ENCODE assay signal across 8 cellular contexts in the genomic region with DNA sequence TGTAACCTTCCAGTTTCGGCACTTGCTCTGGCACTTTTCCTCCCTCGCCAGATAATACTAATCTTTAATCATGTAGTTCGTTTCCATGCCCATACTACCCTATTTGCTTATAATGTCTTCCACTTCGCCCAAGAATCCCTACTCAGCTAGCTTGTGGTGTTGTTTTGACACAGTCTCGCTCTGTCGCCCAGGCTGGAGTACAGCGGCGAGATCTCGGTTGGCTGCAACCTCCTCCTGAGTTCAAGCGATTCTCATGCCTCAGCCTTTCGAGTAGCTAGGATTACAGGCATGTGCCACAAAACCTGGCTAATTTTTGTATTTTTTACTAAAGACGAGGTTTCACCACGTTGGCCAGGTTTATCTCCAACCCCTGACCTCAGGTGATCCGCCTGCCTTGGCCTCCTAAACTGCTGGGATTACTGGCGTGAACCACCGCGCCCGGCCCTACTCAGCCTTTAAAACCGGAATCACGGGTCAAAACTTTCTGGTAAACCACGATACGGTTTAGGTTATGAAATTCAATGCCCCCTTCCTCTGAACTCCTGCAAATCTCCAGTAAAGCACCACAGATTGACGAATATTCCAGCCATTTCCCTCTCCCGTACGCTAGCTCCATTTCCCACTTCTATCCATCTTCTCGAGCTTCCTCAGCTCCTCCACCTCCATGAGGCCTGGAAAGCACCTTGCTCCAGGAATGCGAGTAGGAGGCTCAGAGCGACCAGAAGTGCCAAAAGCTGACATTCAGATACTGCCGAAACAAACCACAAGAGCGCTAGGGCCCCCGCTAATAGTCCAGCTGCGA. TPM values are rescaled to one million over a fixed set of nuclear protein-coding genes. Genes with fewer than 3 reads are reported as not detected.
DNase-seq lines count a peak whose midpoint lies in the region; ATAC-seq, FAIRE-seq and TF ChIP-seq lines count a peak whose summit lies in the region.

No MANE protein-coding gene starts in this region.

- CTCF ChIA-PET in activated B cell treated with CpG ODN at 0.5 μM for 24 hours (lab: Charles Lee): interaction anchor here (0.6 to 2.9 kb wide), 6 partner anchors 16 to 204 kb away, joined by 3 to 16 read pairs (median 4); no protein-coding TSS in a partner anchor

- H3K9me3 ChIP-seq in right cardiac atrium (ENCODE audit: control insufficient read depth, low read length): no peaks in the 10 kb centered on the region
- no peaks in the 10 kb centered on the region for H3K9me3 ChIP-seq in small intestine (ENCODE audit: control insufficient read depth, low read depth)

- intact Hi-C loops in activated B cell treated with CpG ODN at 0.5 μM for 24 hours (cut with micrococcal nuclease): loop anchor here (1.0 to 2.0 kb wide), 9 partner anchors 15 to 423 kb away; partner anchors contain the start of genes C15orf62, DNAJC17, INO80 and KNL1
- intact Hi-C loops in right cardiac atrium (cut with DNase I): loop anchor here in 1 of 4 donors (10.0 kb wide), 1 partner anchor 201 kb away; the partner anchor contains the start of gene VPS18

- 30% methylated on average over 32 of the region's 32 CpGs for WGBS in right cardiac atrium
- WGBS in small intestine, 3 donors: 25 to 27% (median 26%) methylated on average over 32 of the region's 32 CpGs

- H3K4me1 Mint-ChIP-seq in activated B cell treated with CpG ODN at 0.5 μM for 24 hours: peaks cover 25% of the 10 kb centered on the region

- no peaks in the 10 kb centered on the region for H3K27me3 ChIP-seq in right cardiac atrium (ENCODE audit: control insufficient read depth, insufficient read depth)
- no peaks in the 10 kb centered on the region for H3K27me3 ChIP-seq in small intestine (ENCODE audit: control insufficient read depth in 2 of 2, insufficient read depth in 2 of 2, low read length in 2 of 2)

- TF ChIP-seq CTCF in GM13976 (IDR thresholded peaks at IDR 0.05; ENCODE audit: borderline replicate concordance, control extremely low read depth, extremely low read depth, insufficient read depth, missing control alignments) (no peak), activated B cell treated with CpG ODN at 0.5 μM for 24 hours (IDR thresholded peaks at IDR 0.05) (no peak)

- H3K27me3 Mint-ChIP-seq in activated B cell treated with CpG ODN at 0.5 μM for 24 hours: no peaks in the 10 kb centered on the region

- DNase-seq in GM13976 (ENCODE audit: low spot score): peak; percentile 36
- DNase-seq in activated B cell treated with CpG ODN at 0.5 μM for 24 hours: no peak
- no peak for DNase-seq in right cardiac atrium
- no peak for DNase-seq in small intestine
- no peak for DNase-seq in EL
- DNase-seq in NCI-H1092 (lab: John Stamatoyannopoulos, UW): no peak

- peak overlapping the region; percentile 99 for H3K4me3 Mint-ChIP-seq in activated B cell treated with CpG ODN at 0.5 μM for 24 hours

- peaks cover 0 to 5% of the 10 kb centered on the region in 2 donors for H3K36me3 ChIP-seq in small intestine (ENCODE audit: control insufficient read depth in 2 of 2, insufficient read depth in 2 of 2, low read length in 2 of 2)

- H3K36me3 Mint-ChIP-seq in activated B cell treated with CpG ODN at 0.5 μM for 24 hours (ENCODE audit: low read depth): peaks cover 22% of the 10 kb centered on the region

- H3K27ac Mint-ChIP-seq in activated B cell treated with CpG ODN at 0.5 μM for 24 hours: peak overlapping the region; percentile 98

- in situ Hi-C loops in GM13976 (cut with MboI; ENCODE audit: low sequenced_read_pairs, unreplicated experiment): no loop called here

- POLR2A ChIA-PET in activated B cell treated with CpG ODN at 0.5 μM for 24 hours (lab: Charles Lee): interaction anchor here (0.5 to 3.7 kb wide), 34 partner anchors 13 to 1579 kb away, joined by 3 to 49 read pairs (median 6); partner anchors contain the start of genes BAHD1, C15orf62, CCDC32 and CHP1

- ATAC-seq in HG02642 (IDR thresholded peaks at IDR 0.05; ENCODE audit: poor library complexity, unreplicated experiment) (peak; percentile 14), activated B cell treated with CpG ODN at 0.5 μM for 24 hours (ENCODE audit: low read depth) (no peak), right cardiac atrium (no peak), HG02678 (IDR thresholded peaks at IDR 0.05; ENCODE audit: unreplicated experiment) (no peak)

- FAIRE-seq in small intestine (lab: Jason Lieb, UNC): no peak

- no peaks in the 10 kb centered on the region for H3K9me3 Mint-ChIP-seq in activated B cell treated with CpG ODN at 0.5 μM for 24 hours

- H3K27ac ChIP-seq in right cardiac atrium (ENCODE audit: low read length) (peak overlapping the region; percentile 98), small intestine (ENCODE audit: low read depth in 1 of 2, low read length in 1 of 2) (peak overlapping the region; percentile 100)

- H3K4me3 ChIP-seq in right cardiac atrium (ENCODE audit: low read length): peak overlapping the region; percentile 72
- H3K4me3 ChIP-seq in small intestine (ENCODE audit: low read depth in 1 of 2, low read length in 2 of 2): peak overlapping the region; percentile 62 to 76

- H3K4me1 ChIP-seq in right cardiac atrium (ENCODE audit: control insufficient read depth, insufficient read depth, low read length) (peaks cover 7% of the 10 kb centered on the region), small intestine (ENCODE audit: control insufficient read depth in 2 of 2, insufficient read depth in 1 of 2, low read depth in 1 of 2, low read length in 1 of 2) (peaks cover 1 to 6% of the 10 kb centered on the region in 2 donors)

RNA-seq across cellular contexts. Expression of gene RAD51, which starts 0.9 kb away (rescaled TPM):
- total RNA-seq in activated B cell treated with CpG ODN at 0.5 μM for 24 hours (2.6 and 4.1 TPM in 2 replicates), right cardiac atrium (1 to 10 TPM in 2 of 4 donors, under 1 TPM in 2; 0.20 to 1.4 (median 0.81) TPM)
- polyA plus RNA-seq in right cardiac atrium (0.25 TPM), small intestine (1 to 10 TPM in 2 of 3 donors, under 1 TPM in 1; 0.89 to 8.4 (median 1.9) TPM)
